17 cellular contexts compared by ENCODE assay signal in genomic region chr22:42955842-42956241, GRCh38. TPM values are rescaled to one million over a fixed set of nuclear protein-coding genes. Genes with fewer than 3 reads are reported as not detected.
DNase-seq lines count a peak whose midpoint lies in the region; ATAC-seq, FAIRE-seq and TF ChIP-seq lines count a peak whose summit lies in the region.
"Had no signal": no experiment of that assay in that cellular context is flagged by ENCODE, and none has a peak within 500 bp of the region (broad histone marks: within the 10 kb centered on the region; RNA-seq: fewer than 3 reads in every experiment).

No MANE protein-coding gene starts in this region.

- TF ChIP-seq POLR2A in breast epithelium (IDR thresholded peaks at IDR 0.05), result no peak
- TF ChIP-seq POLR2A in H1 (IDR thresholded peaks at IDR 0.05; ENCODE audit: control extremely low read depth in 1 of 2, low read depth in 2 of 2, low read length in 2 of 2), result no peak

- intact Hi-C loops in breast epithelium (cut with DNase I; ENCODE audit: low total_unique reads) (no loop called here), MCF 10A (cut with micrococcal nuclease) (no loop called here)

- H3K23ac ChIP-seq in H1 (ENCODE audit: insufficient read length), result no peak overlapping the region

- peaks cover 0 to 11% of the 10 kb centered on the region in 2 donors for H3K4me1 ChIP-seq in breast epithelium
- peaks cover 3 to 24% (median 14%) of the 10 kb centered on the region in 4 experiments for H3K4me1 ChIP-seq in H1 (replicated peaks in 1 of 4; ENCODE audit: control insufficient read depth in 3 of 4, insufficient read depth in 4 of 4, low read length in 3 of 4)

- H3K36me3 Mint-ChIP-seq in MCF 10A (ENCODE audit: insufficient read depth, unreplicated experiment) (peaks cover 30% of the 10 kb centered on the region), type B pancreatic cell (peaks cover 10% of the 10 kb centered on the region)
- H3K36me3 Mint-ChIP-seq in activated naive CD8-positive, alpha-beta T cell treated with anti-CD3 and anti-CD28 coated beads for 36 hours, result peaks cover 18% of the 10 kb centered on the region

- no peaks in the 10 kb centered on the region for H3K36me3 ChIP-seq in breast epithelium
- H3K36me3 ChIP-seq in H1 (ENCODE audit: control insufficient read depth in 2 of 4, insufficient read depth in 4 of 4, low read length in 3 of 4), result peaks cover 0 to 3% (median 0%) of the 10 kb centered on the region in 4 experiments; a peak in 1 of 8 replicates

- H3K9me3 ChIP-seq in breast epithelium (no peaks in the 10 kb centered on the region), H1 (ENCODE audit: insufficient read depth in 2 of 2, low read depth in 1 of 2, low read length in 1 of 2) (no peaks in the 10 kb centered on the region)

- H2BK12ac ChIP-seq in H1 (ENCODE audit: low read depth, low read length), result no peak overlapping the region

- no peak overlapping the region for H3K18ac ChIP-seq in H1 (ENCODE audit: extremely low read depth, low read length)

- H3K9ac ChIP-seq in H1 (replicated peaks in 1 of 4; ENCODE audit: extremely low read depth in 1 of 4, low read depth in 3 of 4, low read length in 3 of 4), result no peak overlapping the region
- H3K9ac ChIP-seq: BLaER1 treated with 17β-estradiol and CSF1 and Interleukin-3, amounts not matched to agents 10 nM and 100 nM had no signal

- no peak overlapping the region for H3K14ac ChIP-seq in H1 (ENCODE audit: insufficient read length)

- CTCF ChIA-PET in MCF 10A (lab: Yijun Ruan, JAX) (no interaction called here), H1 (lab: Charles Lee; ENCODE audit: partially characterized antibody) (no interaction called here)

- no peak overlapping the region for H4K8ac ChIP-seq in H1 (ENCODE audit: extremely low read depth, insufficient read depth, low read length)

- no peak overlapping the region for H2BK5ac ChIP-seq in H1 (ENCODE audit: low read depth, low read length)

- no peak for DNase-seq in breast epithelium (ENCODE audit: low spot score in 2 of 2)
- DNase-seq in MCF 10A (ENCODE audit: unreplicated experiment), result no peak
- DNase-seq in H1 (ENCODE audit: low read depth in 1 of 2, low spot score in 2 of 2), result no peak
- DNase-seq in type B pancreatic cell (ENCODE audit: extremely low spot score, unreplicated experiment), result no peak
- no peak for DNase-seq in kidney tubule cell (ENCODE audit: low spot score)
- DNase-seq in activated naive CD8-positive, alpha-beta T cell treated with anti-CD3 and anti-CD28 coated beads for 36 hours, result no peak
- DNase-seq: 8988T; ACHN; CD4-positive, alpha-beta T cell; DMS79; H9 had no signal

- TF ChIP-seq EP300 in H1 (IDR thresholded peaks at IDR 0.05; ENCODE audit: borderline replicate concordance in 1 of 2, low read depth in 2 of 2, low read length in 2 of 2), result no peak

- peak overlapping the region; percentile 9 to 44 for H3K27ac ChIP-seq in breast epithelium
- H3K27ac ChIP-seq in VCaP, result peak overlapping the region; percentile 93
- H3K27ac ChIP-seq in H1 (ENCODE audit: low read depth, low read length), result no peak overlapping the region
- H3K27ac ChIP-seq: BLaER1 treated with 17β-estradiol and CSF1 and Interleukin-3, amounts not matched to agents 10 nM and 100 nM; HL-60 had no signal

- no peak overlapping the region for H2AFZ ChIP-seq in H1 (ENCODE audit: low read length)
- H2AFZ ChIP-seq: GM23338 had no signal

- H3K9me3 Mint-ChIP-seq in MCF 10A (ENCODE audit: unreplicated experiment), result no peaks in the 10 kb centered on the region
- H3K9me3 Mint-ChIP-seq in type B pancreatic cell, result peaks cover 6% of the 10 kb centered on the region
- H3K9me3 Mint-ChIP-seq in activated naive CD8-positive, alpha-beta T cell treated with anti-CD3 and anti-CD28 coated beads for 36 hours, result no peaks in the 10 kb centered on the region
- H3K9me3 Mint-ChIP-seq: CD4-positive, alpha-beta T cell; GM23338 had no signal

- H3K4ac ChIP-seq in H1 (replicated peaks; ENCODE audit: insufficient read length, low read depth, low read length), result no peak overlapping the region

- H3K4me1 Mint-ChIP-seq in MCF 10A (ENCODE audit: insufficient read depth, unreplicated experiment) (peaks cover 68% of the 10 kb centered on the region), type B pancreatic cell (ENCODE audit: unreplicated experiment) (peaks cover 71% of the 10 kb centered on the region)
- peaks cover 44% of the 10 kb centered on the region for H3K4me1 Mint-ChIP-seq in activated naive CD8-positive, alpha-beta T cell treated with anti-CD3 and anti-CD28 coated beads for 36 hours

- no peak overlapping the region for H4K5ac ChIP-seq in H1 (ENCODE audit: insufficient read length, low read depth, low read length)

- TF ChIP-seq CTCF in breast epithelium (IDR thresholded peaks at IDR 0.05), result no peak
- TF ChIP-seq CTCF in MCF 10A (IDR thresholded peaks at IDR 0.05; ENCODE audit: unreplicated experiment), result no peak
- TF ChIP-seq CTCF in VCaP (conservative IDR thresholded peaks at IDR 0.05), result no peak
- TF ChIP-seq CTCF in H1 (IDR thresholded peaks at IDR 0.05; ENCODE audit: control extremely low read depth in 1 of 3, insufficient read depth in 1 of 3, low read depth in 1 of 3, low read length in 3 of 3), result no peak
- TF ChIP-seq CTCF in type B pancreatic cell (conservative IDR thresholded peaks at IDR 0.05), result no peak

- no peak overlapping the region for H2AK5ac ChIP-seq in H1 (ENCODE audit: low read depth, low read length)

- H3K4me3 ChIP-seq in breast epithelium, result no peak overlapping the region
- H3K4me3 ChIP-seq in H1 (ENCODE audit: extremely low read depth in 1 of 4, insufficient read depth in 2 of 4, low read depth in 3 of 4, low read length in 4 of 4), result no peak overlapping the region
- H3K4me3 ChIP-seq: BLaER1 treated with 17β-estradiol and CSF1 and Interleukin-3, amounts not matched to agents 10 nM and 100 nM; GM12878; GM23338 had no signal

- no peak for ATAC-seq in GM18520 (IDR thresholded peaks at IDR 0.05; ENCODE audit: unreplicated experiment)
- ATAC-seq: GM12878, GM23338 had no signal

- peaks cover 19% of the 10 kb centered on the region for H3K79me1 ChIP-seq in H1 (ENCODE audit: low read depth, low read length)

- H3K23me2 ChIP-seq in H1 (ENCODE audit: low read depth, low read length), result no peaks in the 10 kb centered on the region

- H3K79me2 ChIP-seq in H1 (ENCODE audit: control insufficient read depth in 1 of 2, insufficient read depth in 2 of 2, low read length in 2 of 2), result peaks cover 8 to 91% of the 10 kb centered on the region in 2 experiments

- no peak overlapping the region for H4K91ac ChIP-seq in H1 (replicated peaks; ENCODE audit: insufficient read length, low read length)

- no TSS peak for BruUV-seq in MCF 10A (replicated peaks; lab: Mats Ljungman, UMichigan)

- H2BK20ac ChIP-seq in H1 (ENCODE audit: low read length), result no peak overlapping the region

- no peaks in the 10 kb centered on the region for H3K27me3 ChIP-seq in breast epithelium
- H3K27me3 ChIP-seq in H1 (replicated peaks in 1 of 4; ENCODE audit: control insufficient read depth in 3 of 4, extremely low read depth in 1 of 4, insufficient read depth in 3 of 4, low read length in 3 of 4), result no peaks in the 10 kb centered on the region
- H3K27me3 ChIP-seq: BLaER1 treated with 17β-estradiol and CSF1 and Interleukin-3, amounts not matched to agents 10 nM and 100 nM had no signal

- H2BK15ac ChIP-seq in H1 (ENCODE audit: low read length), result no peak overlapping the region

- FAIRE-seq in H1 (lab: Jason Lieb, UNC), result no peak
- FAIRE-seq: GM12878 had no signal

- no peaks in the 10 kb centered on the region for H3K27me3 Mint-ChIP-seq in MCF 10A (ENCODE audit: insufficient read depth, unreplicated experiment)
- H3K27me3 Mint-ChIP-seq in type B pancreatic cell, result no peaks in the 10 kb centered on the region
- H3K27me3 Mint-ChIP-seq in activated naive CD8-positive, alpha-beta T cell treated with anti-CD3 and anti-CD28 coated beads for 36 hours, result no peaks in the 10 kb centered on the region
- H3K27me3 Mint-ChIP-seq: CD4-positive, alpha-beta T cell had no signal

- no peak overlapping the region for H2BK120ac ChIP-seq in H1 (replicated peaks; ENCODE audit: low read depth, low read length)

- TF ChIP-seq RAD21 in H1 (IDR thresholded peaks at IDR 0.05 in 1 of 2, conservative IDR thresholded peaks at IDR 0.05 in 1 of 2; ENCODE audit: low read depth in 2 of 2, low read length in 2 of 2), result no peak

- POLR2A ChIA-PET in MCF 10A (lab: Yijun Ruan, JAX), result interaction anchor here (0.8 kb wide), 1 partner anchor 45 kb away, joined by 3 read pairs; no protein-coding TSS in a partner anchor
- POLR2A ChIA-PET in H1 (lab: Charles Lee; ENCODE audit: partially characterized antibody), result interaction anchor here (3.3 kb wide), 1 partner anchor 9 kb away, joined by 13 read pairs; no protein-coding TSS in a partner anchor

- H4K20me1 ChIP-seq in H1 (replicated peaks in 1 of 2; ENCODE audit: control insufficient read depth in 1 of 2, insufficient read depth in 2 of 2, low read length in 2 of 2), result peaks cover 4 to 25% of the 10 kb centered on the region in 2 experiments

- no peak overlapping the region for H3K27ac Mint-ChIP-seq in MCF 10A (ENCODE audit: low read depth, unreplicated experiment)
- H3K27ac Mint-ChIP-seq in type B pancreatic cell, result peak overlapping the region; percentile 63
- H3K27ac Mint-ChIP-seq in activated naive CD8-positive, alpha-beta T cell treated with anti-CD3 and anti-CD28 coated beads for 36 hours, result no peak overlapping the region
- H3K27ac Mint-ChIP-seq: CD4-positive, alpha-beta T cell; GM23338; H9 had no signal

- 98% methylated on average over 2 of the region's 2 CpGs; no CpG with 5 or more reads in 1 of the 2 experiments for WGBS in H1 (ENCODE audit: extremely low coverage in 1 of 2, insufficient coverage in 1 of 2, insufficient read length in 1 of 2, insufficient replicate concordance in 2 of 2, low coverage in 1 of 2, low lambda C conversion rate in 2 of 2, missing lambda C conversion rate in 1 of 2), 2 experiments

- H3K4me3 Mint-ChIP-seq in MCF 10A (ENCODE audit: unreplicated experiment), result no peak overlapping the region
- peak overlapping the region; percentile 8 for H3K4me3 Mint-ChIP-seq in type B pancreatic cell
- H3K4me3 Mint-ChIP-seq in activated naive CD8-positive, alpha-beta T cell treated with anti-CD3 and anti-CD28 coated beads for 36 hours, result no peak overlapping the region
- H3K4me3 Mint-ChIP-seq: CD4-positive, alpha-beta T cell; GM23338; H9 had no signal

- H3K4me2 ChIP-seq in H1 (ENCODE audit: insufficient read depth in 1 of 2, low read depth in 2 of 2, low read length in 2 of 2), result no peak overlapping the region
- H3K4me2 ChIP-seq: GM23338 had no signal

- H3K56ac ChIP-seq in H1 (replicated peaks; ENCODE audit: insufficient read length, low read depth, low read length), result no peak overlapping the region

RNA-seq across cellular contexts. Expression of gene PACSIN2, which starts 59.1 kb away (rescaled TPM):
- total RNA-seq in breast epithelium, result 10 to 100 TPM; 43.8 to 82.7 (median 72.4) TPM
- 66.5 and 67.3 TPM in 2 replicates for total RNA-seq in MCF 10A (2022)
- total RNA-seq in H1 (2021; fragmentation: NEBNext Ultra II Directional; extraction: Animal tissue kit (Norgen Biotek cat#: 25700)), result 62.6 and 64.2 TPM in 2 replicates
- polyA plus RNA-seq in H1 (2011; rRNA removed), result 44.8 and 57.8 TPM in 2 replicates
- 73.7 TPM for polyA plus RNA-seq in H1 (2011; cell fraction: cytosol; rRNA removed)
- polyA plus RNA-seq in H1 (2011; cell fraction: nucleus; rRNA removed), result 60.0 TPM
- polyA plus RNA-seq in H1 (2012, experiment 1 of 2), result 48.4 to 49.4 TPM (median 48.9 TPM) in 4 replicates
- 18.3 TPM for polyA plus RNA-seq in H1 (2012, experiment 2 of 2)
- polyA plus RNA-seq in H1 (2013, experiment 1 of 2), result 32.1 TPM
- polyA plus RNA-seq in H1 (2013, experiment 2 of 2), result 31.1 TPM
- 34.2 and 37.0 TPM in 2 replicates for polyA minus RNA-seq in H1 (2011; rRNA and poly(A)+ RNA removed)
- 19.7 TPM for polyA minus RNA-seq in H1 (2011; cell fraction: cytosol; rRNA and poly(A)+ RNA removed)
- 19.7 TPM for polyA minus RNA-seq in H1 (2011; cell fraction: nucleus; rRNA and poly(A)+ RNA removed)
- total RNA-seq in type B pancreatic cell (ENCODE audit: low replicate concordance), result 53.4 and 89.1 TPM in 2 replicates
- total RNA-seq in activated naive CD8-positive, alpha-beta T cell treated with anti-CD3 and anti-CD28 coated beads for 36 hours, result 10 to 100 TPM; 30.2 to 34.6 TPM
